Comparison of ENCODE assay signal across 20 cellular contexts in genomic region chr17:17072546-17072945, GRCh38. TPM values are rescaled to one million over a fixed set of nuclear protein-coding genes. Genes with fewer than 3 reads are reported as not detected.
A peak's percentile ranks its signal among the peaks of the same experiment; 100 is the strongest.
DNase-seq lines count a peak whose midpoint lies in the region; ATAC-seq and TF ChIP-seq lines count a peak whose summit lies in the region.
"Had no signal": no experiment of that assay in that cellular context is flagged by ENCODE, and none has a peak within 500 bp of the region (broad histone marks: within the 10 kb centered on the region; RNA-seq: fewer than 3 reads in every experiment).

No MANE protein-coding gene starts in this region.

- H3K4me1 ChIP-seq in RWPE2 (ENCODE audit: insufficient read depth, poor library complexity, severe bottlenecking), result peaks cover 43% of the 10 kb centered on the region
- H3K4me1 ChIP-seq in mesenchymal stem cell (ENCODE audit: control insufficient read depth, insufficient read depth, low read depth, low read length), result peaks cover 32% of the 10 kb centered on the region
- H3K4me1 ChIP-seq in MM.1S (ENCODE audit: low read length), result no peaks in the 10 kb centered on the region

- H3K4me2 ChIP-seq in mesenchymal stem cell (ENCODE audit: low read length, poor library complexity, severe bottlenecking) (no peak overlapping the region), MM.1S (ENCODE audit: low read depth, low read length) (no peak overlapping the region)
- H3K4me2 ChIP-seq: KMS-11, smooth muscle cell had no signal

- H2BK12ac ChIP-seq in mesenchymal stem cell (ENCODE audit: low read length in 2 of 2), result peak overlapping the region in 1 of 2 experiments; percentile 68

- H2BK120ac ChIP-seq in mesenchymal stem cell (ENCODE audit: low read depth, low read length), result no peak overlapping the region

- H3K27ac Mint-ChIP-seq in activated naive CD4-positive, alpha-beta T cell treated with anti-CD3 and anti-CD28 coated beads, Interleukin-2, amount 10 ng/mL, durations not matched to agents 7 days and 5 days, result no peak overlapping the region
- no peak overlapping the region for H3K27ac Mint-ChIP-seq in activated naive CD4-positive, alpha-beta T cell treated with anti-CD3 and anti-CD28 coated beads for 36 hours
- H3K27ac Mint-ChIP-seq: dendritic cell treated with granulocyte-macrophage colony-stimulating factor and Interleukin-4, amounts not matched to agents 40 ng/mL and 50 ng/mL, for 4 days had no signal

- 100% methylated on average over 2 of the region's 5 CpGs for WGBS in mesenchymal stem cell

- H3K9me2 ChIP-seq in MM.1S (replicated peaks; ENCODE audit: insufficient read depth, low read length), result no peaks in the 10 kb centered on the region

- H3K27me3 ChIP-seq in RWPE2 (ENCODE audit: insufficient read depth, poor library complexity, severe bottlenecking) (no peaks in the 10 kb centered on the region), mesenchymal stem cell (ENCODE audit: control insufficient read depth in 1 of 2, insufficient read depth in 1 of 2, low read length in 2 of 2) (no peaks in the 10 kb centered on the region), MM.1S (replicated peaks; ENCODE audit: insufficient read depth, low read length) (no peaks in the 10 kb centered on the region)
- H3K27me3 ChIP-seq: body of pancreas, testis had no signal

- no peak overlapping the region for H2AK5ac ChIP-seq in mesenchymal stem cell (ENCODE audit: low read length, severe bottlenecking)

- H3K36me3 ChIP-seq in RWPE2 (ENCODE audit: low read depth) (peaks cover 56% of the 10 kb centered on the region), mesenchymal stem cell (ENCODE audit: control insufficient read depth in 1 of 2, insufficient read depth in 2 of 2, low read depth in 1 of 2, low read length in 2 of 2) (peaks cover 22 to 27% of the 10 kb centered on the region in 2 experiments), MM.1S (replicated peaks; ENCODE audit: insufficient read depth, low read length) (0 out of 2 replicates have a peak, but pooled peaks cover 2% of the 10 kb centered on the region)

- H3K14ac ChIP-seq in mesenchymal stem cell (ENCODE audit: low read length in 2 of 2), result no peak overlapping the region

- H4K8ac ChIP-seq in mesenchymal stem cell (ENCODE audit: low read length), result no peak overlapping the region

- H3K79me1 ChIP-seq in mesenchymal stem cell (replicated peaks; ENCODE audit: low read length, poor library complexity, severe bottlenecking), result peaks cover 26% of the 10 kb centered on the region

- H2BK15ac ChIP-seq in mesenchymal stem cell (ENCODE audit: low read depth, poor library complexity, severe bottlenecking), result peak overlapping the region; percentile 6

- ATAC-seq in RWPE2 (ENCODE audit: low read depth) (no peak), HG03521 (IDR thresholded peaks at IDR 0.05; ENCODE audit: unreplicated experiment) (no peak)
- ATAC-seq: body of pancreas had no signal

- peaks cover 93% of the 10 kb centered on the region for H3K79me2 ChIP-seq in MM.1S (ENCODE audit: low read length)

- H4K91ac ChIP-seq in mesenchymal stem cell (ENCODE audit: low read length), result no peak overlapping the region

- no peak overlapping the region for H2BK5ac ChIP-seq in mesenchymal stem cell (ENCODE audit: low read depth, low read length, poor library complexity, severe bottlenecking)

- H3K27ac ChIP-seq in RWPE2 (ENCODE audit: poor library complexity, severe bottlenecking), result peak overlapping the region; percentile 65
- no peak overlapping the region for H3K27ac ChIP-seq in mesenchymal stem cell (ENCODE audit: low read length, poor library complexity, severe bottlenecking)
- peak overlapping the region; percentile 18 for H3K27ac ChIP-seq in temporal lobe (ENCODE audit: low read depth, low read length)
- no peak overlapping the region for H3K27ac ChIP-seq in MM.1S (ENCODE audit: low read length)
- H3K27ac ChIP-seq: body of pancreas, C4-2B, KMS-11, SK-N-MC, testis had no signal

- DNase-seq in activated naive CD4-positive, alpha-beta T cell treated with anti-CD3 and anti-CD28 coated beads, Interleukin-2, amount 10 ng/mL, durations not matched to agents 7 days and 5 days, result peak; percentile 10
- DNase-seq in activated naive CD4-positive, alpha-beta T cell treated with anti-CD3 and anti-CD28 coated beads for 36 hours, result no peak
- DNase-seq in RWPE2 (ENCODE audit: low spot score) (peak; percentile 51), mesenchymal stem cell (no peak), NCI-H524 (lab: John Stamatoyannopoulos, UW) (no peak), MM.1S (no peak)
- DNase-seq: activated CD4-positive, alpha-beta T cell treated with anti-CD3 and anti-CD28 coated beads for 1 hour; DMS79; NCI-H1092; NCI-H526 treated with DMSO at 0.1 percent for 48 hours; OCI-M1; testis had no signal

- H3K9ac ChIP-seq in mesenchymal stem cell (ENCODE audit: low read length) (no peak overlapping the region), MM.1S (ENCODE audit: low read length) (no peak overlapping the region)
- H3K9ac ChIP-seq: KMS-11 had no signal

- peak overlapping the region in 1 of 2 experiments; percentile 48 for H3K23ac ChIP-seq in mesenchymal stem cell (ENCODE audit: low read length in 2 of 2)

- H3K18ac ChIP-seq in mesenchymal stem cell (ENCODE audit: low read depth in 1 of 2, low read length in 2 of 2), result peak overlapping the region in 1 of 2 experiments; percentile 41

- peaks cover 33% of the 10 kb centered on the region for H3K36me3 Mint-ChIP-seq in activated naive CD4-positive, alpha-beta T cell treated with anti-CD3 and anti-CD28 coated beads, Interleukin-2, amount 10 ng/mL, durations not matched to agents 7 days and 5 days
- H3K36me3 Mint-ChIP-seq in activated naive CD4-positive, alpha-beta T cell treated with anti-CD3 and anti-CD28 coated beads for 36 hours (ENCODE audit: low read depth), result peaks cover 10% of the 10 kb centered on the region

- H3K4ac ChIP-seq in mesenchymal stem cell (ENCODE audit: low read depth in 1 of 2, low read length in 2 of 2), result no peak overlapping the region

- H3K4me3 Mint-ChIP-seq in activated naive CD4-positive, alpha-beta T cell treated with anti-CD3 and anti-CD28 coated beads, Interleukin-2, amount 10 ng/mL, durations not matched to agents 7 days and 5 days, result no peak overlapping the region
- H3K4me3 Mint-ChIP-seq in activated naive CD4-positive, alpha-beta T cell treated with anti-CD3 and anti-CD28 coated beads for 36 hours, result no peak overlapping the region
- H3K4me3 Mint-ChIP-seq: dendritic cell treated with granulocyte-macrophage colony-stimulating factor and Interleukin-4, amounts not matched to agents 40 ng/mL and 50 ng/mL, for 4 days had no signal

- intact Hi-C loops in activated naive CD4-positive, alpha-beta T cell treated with anti-CD3 and anti-CD28 coated beads for 36 hours (cut with micrococcal nuclease), result no loop called here

- no peaks in the 10 kb centered on the region for H3K27me3 Mint-ChIP-seq in activated naive CD4-positive, alpha-beta T cell treated with anti-CD3 and anti-CD28 coated beads, Interleukin-2, amount 10 ng/mL, durations not matched to agents 7 days and 5 days
- H3K27me3 Mint-ChIP-seq in activated naive CD4-positive, alpha-beta T cell treated with anti-CD3 and anti-CD28 coated beads for 36 hours (ENCODE audit: low read depth), result no peaks in the 10 kb centered on the region
- H3K27me3 Mint-ChIP-seq: dendritic cell treated with granulocyte-macrophage colony-stimulating factor and Interleukin-4, amounts not matched to agents 40 ng/mL and 50 ng/mL, for 4 days had no signal

- H3K9me3 ChIP-seq in RWPE2 (ENCODE audit: severe bottlenecking), result no peaks in the 10 kb centered on the region
- no peaks in the 10 kb centered on the region for H3K9me3 ChIP-seq in mesenchymal stem cell (ENCODE audit: control insufficient read depth, low read length)
- H3K9me3 ChIP-seq in MM.1S (replicated peaks; ENCODE audit: insufficient read depth, low read length), result no peaks in the 10 kb centered on the region
- H3K9me3 ChIP-seq: body of pancreas, testis had no signal

- CTCF ChIA-PET in activated naive CD4-positive, alpha-beta T cell treated with anti-CD3 and anti-CD28 coated beads, Interleukin-2, amount 10 ng/mL, durations not matched to agents 7 days and 5 days (lab: Charles Lee), result no interaction called here
- CTCF ChIA-PET in activated naive CD4-positive, alpha-beta T cell treated with anti-CD3 and anti-CD28 coated beads for 36 hours (lab: Charles Lee), result no interaction called here

- peaks cover 16% of the 10 kb centered on the region for H4K20me1 ChIP-seq in MM.1S (ENCODE audit: insufficient read depth, low read length)

- TF ChIP-seq CTCF in RWPE2 (IDR thresholded peaks at IDR 0.05; ENCODE audit: poor library complexity, severe bottlenecking), result no peak
- no peak for TF ChIP-seq CTCF in MM.1S (IDR thresholded peaks at IDR 0.05; ENCODE audit: low read length)

- H2AFZ ChIP-seq in mesenchymal stem cell (ENCODE audit: low read depth, low read length) (no peak overlapping the region), MM.1S (ENCODE audit: low read length) (no peak overlapping the region)

- peaks cover 23% of the 10 kb centered on the region for H3K4me1 Mint-ChIP-seq in activated naive CD4-positive, alpha-beta T cell treated with anti-CD3 and anti-CD28 coated beads, Interleukin-2, amount 10 ng/mL, durations not matched to agents 7 days and 5 days
- peaks cover 52% of the 10 kb centered on the region for H3K4me1 Mint-ChIP-seq in activated naive CD4-positive, alpha-beta T cell treated with anti-CD3 and anti-CD28 coated beads for 36 hours (ENCODE audit: low read depth)

- H3K9me3 Mint-ChIP-seq in activated naive CD4-positive, alpha-beta T cell treated with anti-CD3 and anti-CD28 coated beads, Interleukin-2, amount 10 ng/mL, durations not matched to agents 7 days and 5 days, result peaks cover 2% of the 10 kb centered on the region
- H3K9me3 Mint-ChIP-seq in activated naive CD4-positive, alpha-beta T cell treated with anti-CD3 and anti-CD28 coated beads for 36 hours, result peaks cover 8% of the 10 kb centered on the region
- H3K9me3 Mint-ChIP-seq: dendritic cell treated with granulocyte-macrophage colony-stimulating factor and Interleukin-4, amounts not matched to agents 40 ng/mL and 50 ng/mL, for 4 days had no signal

- H3K4me3 ChIP-seq in RWPE2 (ENCODE audit: severe bottlenecking), result no peak overlapping the region
- H3K4me3 ChIP-seq in mesenchymal stem cell (ENCODE audit: insufficient read depth in 1 of 2, low read depth in 1 of 2, low read length in 2 of 2), result no peak overlapping the region
- no peak overlapping the region for H3K4me3 ChIP-seq in MM.1S (ENCODE audit: low read length)
- H3K4me3 ChIP-seq: body of pancreas, SK-N-MC, smooth muscle cell, testis had no signal

- H3F3A ChIP-seq in MM.1S (ENCODE audit: insufficient read depth, low read length), result no peaks in the 10 kb centered on the region

RNA-seq across cellular contexts. Expression of gene MPRIP, which starts 30.3 kb away (rescaled TPM):
- 100 to 1,000 TPM; 125 TPM for total RNA-seq in activated naive CD4-positive, alpha-beta T cell treated with anti-CD3 and anti-CD28 coated beads for 36 hours
- 112 TPM for polyA plus RNA-seq in mesenchymal stem cell (2013, experiment 1 of 2)
- polyA plus RNA-seq in mesenchymal stem cell (2013, experiment 2 of 2), result 112 TPM
- 146 TPM for total RNA-seq in temporal lobe

Comparison
In these comparisons a context has a peak if more than half of its experiments do, and no peak if none do; other contexts are left out.
1. DNase-seq: peak in activated naive CD4-positive, alpha-beta T cell treated with anti-CD3 and anti-CD28 coated beads, Interleukin-2, amount 10 ng/mL, durations not matched to agents 7 days and 5 days (single experiment) and RWPE2 (single experiment); none in activated naive CD4-positive, alpha-beta T cell treated with anti-CD3 and anti-CD28 coated beads for 36 hours (single experiment), mesenchymal stem cell (single experiment), NCI-H524 (0 of 2) and MM.1S (single experiment).
2. H3K27ac ChIP-seq: peak in RWPE2 (single experiment) and temporal lobe (single experiment); none in mesenchymal stem cell (single experiment) and MM.1S (single experiment).